In genomic region chr2:241154915-241155314, GRCh38 we compare ENCODE assay signal across 1 cellular context.
TF ChIP-seq lines count a peak whose summit lies in the region.

No MANE protein-coding gene starts in this region.

TF ChIP-seq in K562, 482 proteins besides CTCF, POLR2A, EP300 and RAD21:
- TF ChIP-seq ARID4B (CRISPR knock-in tag; IDR thresholded peaks at IDR 0.05), result no peak
- TF ChIP-seq THRA (IDR thresholded peaks at IDR 0.05), result no peak
- TF ChIP-seq RFX1 (IDR thresholded peaks at IDR 0.05), result peak; percentile 76
